Comparison of ENCODE assay signal across 1 cellular context in genomic region chr21:43938751-43939442, GRCh38.
TF ChIP-seq lines count a peak whose summit lies in the region.

No MANE protein-coding gene starts in this region.

TF ChIP-seq in K562, 482 proteins besides CTCF, POLR2A, EP300 and RAD21 (continued from another document and continues in another):
- TF ChIP-seq ZNF318 (IDR thresholded peaks at IDR 0.05; ENCODE audit: borderline replicate concordance in 1 of 2, low read depth in 1 of 2), result no peak
- TF ChIP-seq MCM5 (IDR thresholded peaks at IDR 0.05; ENCODE audit: low read depth), result no peak
- TF ChIP-seq RUNX1 (IDR thresholded peaks at IDR 0.05; ENCODE audit: low read depth), result no peak; the same call in 1 of the 2 replicates
- no peak for TF ChIP-seq CBX2 (IDR thresholded peaks at IDR 0.05; ENCODE audit: insufficient read depth, low read length, poor library complexity, severe bottlenecking)
- peak in 1 of 2 experiments; percentile 98; a peak in 3 of 4 replicates for TF ChIP-seq MLLT1 (IDR thresholded peaks at IDR 0.05)
- TF ChIP-seq, protein P1, sequence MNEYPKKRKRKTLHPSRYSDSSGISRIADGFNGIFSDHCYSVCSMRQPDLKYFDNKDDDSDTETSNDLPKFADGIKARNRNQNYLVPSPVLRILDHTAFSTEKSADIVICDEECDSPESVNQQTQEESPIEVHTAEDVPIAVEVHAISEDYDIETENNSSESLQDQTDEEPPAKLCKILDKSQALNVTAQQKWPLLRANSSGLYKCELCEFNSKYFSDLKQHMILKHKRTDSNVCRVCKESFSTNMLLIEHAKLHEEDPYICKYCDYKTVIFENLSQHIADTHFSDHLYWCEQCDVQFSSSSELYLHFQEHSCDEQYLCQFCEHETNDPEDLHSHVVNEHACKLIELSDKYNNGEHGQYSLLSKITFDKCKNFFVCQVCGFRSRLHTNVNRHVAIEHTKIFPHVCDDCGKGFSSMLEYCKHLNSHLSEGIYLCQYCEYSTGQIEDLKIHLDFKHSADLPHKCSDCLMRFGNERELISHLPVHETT (CRISPR knock-in tag; conservative IDR thresholded peaks at IDR 0.05 in 1 of 2, IDR thresholded peaks at IDR 0.05 in 1 of 2), result no peak
- TF ChIP-seq, protein P2, sequence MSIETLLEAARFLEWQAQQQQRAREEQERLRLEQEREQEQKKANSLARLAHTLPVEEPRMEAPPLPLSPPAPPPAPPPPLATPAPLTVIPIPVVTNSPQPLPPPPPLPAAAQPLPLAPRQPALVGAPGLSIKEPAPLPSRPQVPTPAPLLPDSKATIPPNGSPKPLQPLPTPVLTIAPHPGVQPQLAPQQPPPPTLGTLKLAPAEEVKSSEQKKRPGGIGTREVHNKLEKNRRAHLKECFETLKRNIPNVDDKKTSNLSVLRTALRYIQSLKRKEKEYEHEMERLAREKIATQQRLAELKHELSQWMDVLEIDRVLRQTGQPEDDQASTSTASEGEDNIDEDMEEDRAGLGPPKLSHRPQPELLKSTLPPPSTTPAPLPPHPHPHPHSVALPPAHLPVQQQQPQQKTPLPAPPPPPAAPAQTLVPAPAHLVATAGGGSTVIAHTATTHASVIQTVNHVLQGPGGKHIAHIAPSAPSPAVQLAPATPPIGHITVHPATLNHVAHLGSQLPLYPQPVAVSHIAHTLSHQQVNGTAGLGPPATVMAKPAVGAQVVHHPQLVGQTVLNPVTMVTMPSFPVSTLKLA (conservative IDR thresholded peaks at IDR 0.05), result peak; percentile 79 to 90
- TF ChIP-seq NR2C1 (IDR thresholded peaks at IDR 0.05), result peak; percentile 83
- TF ChIP-seq NR2C1 (tag; IDR thresholded peaks at IDR 0.05), result peak; percentile 85
- TF ChIP-seq CREM (IDR thresholded peaks at IDR 0.05; ENCODE audit: low read depth), result peak; percentile 73
- TF ChIP-seq ZNF316 (IDR thresholded peaks at IDR 0.05), result peak; percentile 59; the same call in 1 of the 2 replicates
- TF ChIP-seq, protein P3, sequence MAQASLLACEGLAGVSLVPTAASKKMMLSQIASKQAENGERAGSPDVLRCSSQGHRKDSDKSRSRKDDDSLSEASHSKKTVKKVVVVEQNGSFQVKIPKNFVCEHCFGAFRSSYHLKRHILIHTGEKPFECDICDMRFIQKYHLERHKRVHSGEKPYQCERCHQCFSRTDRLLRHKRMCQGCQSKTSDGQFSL (CRISPR knock-in tag; IDR thresholded peaks at IDR 0.05), result peak; percentile 85; the same call in 1 of the 2 replicates
- TF ChIP-seq, protein P3 (tag; IDR thresholded peaks at IDR 0.05), result peak in 1 of 2 experiments; percentile 56; a peak in 1 of 4 replicates
- TF ChIP-seq ZNF224 (CRISPR knock-in tag; IDR thresholded peaks at IDR 0.05), result no peak; the same call in 1 of the 2 replicates
- peak; percentile 64 for TF ChIP-seq RBFOX2 (IDR thresholded peaks at IDR 0.05; ENCODE audit: low read depth, low read length)
- TF ChIP-seq, protein P4, sequence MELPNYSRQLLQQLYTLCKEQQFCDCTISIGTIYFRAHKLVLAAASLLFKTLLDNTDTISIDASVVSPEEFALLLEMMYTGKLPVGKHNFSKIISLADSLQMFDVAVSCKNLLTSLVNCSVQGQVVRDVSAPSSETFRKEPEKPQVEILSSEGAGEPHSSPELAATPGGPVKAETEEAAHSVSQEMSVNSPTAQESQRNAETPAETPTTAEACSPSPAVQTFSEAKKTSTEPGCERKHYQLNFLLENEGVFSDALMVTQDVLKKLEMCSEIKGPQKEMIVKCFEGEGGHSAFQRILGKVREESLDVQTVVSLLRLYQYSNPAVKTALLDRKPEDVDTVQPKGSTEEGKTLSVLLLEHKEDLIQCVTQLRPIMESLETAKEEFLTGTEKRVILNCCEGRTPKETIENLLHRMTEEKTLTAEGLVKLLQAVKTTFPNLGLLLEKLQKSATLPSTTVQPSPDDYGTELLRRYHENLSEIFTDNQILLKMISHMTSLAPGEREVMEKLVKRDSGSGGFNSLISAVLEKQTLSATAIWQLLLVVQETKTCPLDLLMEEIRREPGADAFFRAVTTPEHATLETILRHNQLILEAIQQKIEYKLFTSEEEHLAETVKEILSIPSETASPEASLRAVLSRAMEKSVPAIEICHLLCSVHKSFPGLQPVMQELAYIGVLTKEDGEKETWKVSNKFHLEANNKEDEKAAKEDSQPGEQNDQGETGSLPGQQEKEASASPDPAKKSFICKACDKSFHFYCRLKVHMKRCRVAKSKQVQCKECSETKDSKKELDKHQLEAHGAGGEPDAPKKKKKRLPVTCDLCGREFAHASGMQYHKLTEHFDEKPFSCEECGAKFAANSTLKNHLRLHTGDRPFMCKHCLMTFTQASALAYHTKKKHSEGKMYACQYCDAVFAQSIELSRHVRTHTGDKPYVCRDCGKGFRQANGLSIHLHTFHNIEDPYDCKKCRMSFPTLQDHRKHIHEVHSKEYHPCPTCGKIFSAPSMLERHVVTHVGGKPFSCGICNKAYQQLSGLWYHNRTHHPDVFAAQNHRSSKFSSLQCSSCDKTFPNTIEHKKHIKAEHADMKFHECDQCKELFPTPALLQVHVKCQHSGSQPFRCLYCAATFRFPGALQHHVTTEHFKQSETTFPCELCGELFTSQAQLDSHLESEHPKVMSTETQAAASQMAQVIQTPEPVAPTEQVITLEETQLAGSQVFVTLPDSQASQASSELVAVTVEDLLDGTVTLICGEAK (IDR thresholded peaks at IDR 0.05), result no peak
- TF ChIP-seq, protein P4 (CRISPR knock-in tag; IDR thresholded peaks at IDR 0.05), result no peak
- TF ChIP-seq THRA (IDR thresholded peaks at IDR 0.05), result no peak
- TF ChIP-seq NEUROD1 (IDR thresholded peaks at IDR 0.05; ENCODE audit: borderline replicate concordance, low read depth, low read length, partially characterized antibody), result peak; percentile 75
- TF ChIP-seq POLR2AphosphoS2 (IDR thresholded peaks at IDR 0.05; ENCODE audit: low read length), result no peak
- TF ChIP-seq PRPF4 (IDR thresholded peaks at IDR 0.05; ENCODE audit: insufficient read depth, low read depth, low read length, poor library complexity, severe bottlenecking), result no peak
- TF ChIP-seq DDX20 (tag; IDR thresholded peaks at IDR 0.05; ENCODE audit: low read depth), result no peak
- no peak for TF ChIP-seq E2F1 (CRISPR knock-in tag; IDR thresholded peaks at IDR 0.05)
- TF ChIP-seq LEF1 (IDR thresholded peaks at IDR 0.05), result peak; percentile 64; the same call in 1 of the 2 replicates
- TF ChIP-seq CCNT2 (IDR thresholded peaks at IDR 0.05; ENCODE audit: borderline replicate concordance, extremely low read depth, insufficient read length, low read depth, low read length), result peak; percentile 18
